In the genomic region with DNA sequence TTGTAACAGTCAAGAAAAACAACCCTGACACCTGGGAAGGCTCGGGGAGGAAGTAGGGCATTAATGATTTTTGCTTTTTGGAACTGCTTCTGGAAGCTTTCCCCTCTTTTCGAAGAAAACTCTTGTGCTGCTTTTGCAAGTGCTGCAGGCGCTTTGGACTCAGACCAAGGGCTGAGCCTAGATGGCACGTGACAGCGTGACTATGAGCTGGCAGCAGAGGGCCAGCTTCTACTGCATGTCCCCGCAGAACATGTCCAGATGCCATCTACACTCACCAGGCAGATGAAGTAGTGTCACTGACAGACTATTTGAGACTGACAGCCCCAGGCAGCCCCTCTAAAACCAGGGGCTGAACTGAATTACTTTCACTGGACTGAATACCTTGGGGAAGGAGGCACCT, we compare ENCODE assay signal across 16 cellular contexts. TPM values are rescaled to one million over a fixed set of nuclear protein-coding genes. Genes with fewer than 3 reads are reported as not detected.
DNase-seq lines count a peak whose midpoint lies in the region; ATAC-seq lines count a peak whose summit lies in the region.
"Had no signal": no experiment of that assay in that cellular context is flagged by ENCODE, and none has a peak within 500 bp of the region (broad histone marks: within the 10 kb centered on the region; RNA-seq: fewer than 3 reads in every experiment).

No MANE protein-coding gene starts in this region.

- DNase-seq in AG20443 (ENCODE audit: low spot score), result peak; percentile 64
- peak; percentile 71 for DNase-seq in NCI-H460 (ENCODE audit: extremely low read depth, low read depth)
- DNase-seq in epidermal melanocyte (ENCODE audit: insufficient read length, low spot score), result peak; percentile 25
- DNase-seq in midbrain (lab: John Stamatoyannopoulos, UW), result peak; percentile 17
- no peak for DNase-seq in NCI-H146 (lab: John Stamatoyannopoulos, UW)
- no peak for DNase-seq in NCI-H2107 treated with DMSO at 0.1 percent for 48 hours (lab: John Stamatoyannopoulos, UW; ENCODE audit: unreplicated experiment)
- DNase-seq: activated gamma-delta T cell, NCI-H446 treated with DMSO at 0.1 percent for 48 hours, SIG-M5 had no signal

- ATAC-seq in HG03139 (IDR thresholded peaks at IDR 0.05; ENCODE audit: unreplicated experiment) (no peak), GM21367 (IDR thresholded peaks at IDR 0.05; ENCODE audit: unreplicated experiment) (no peak)
- ATAC-seq: activated CD4-positive, CD25-positive, alpha-beta regulatory T cell treated with anti-CD3 and anti-CD28 coated beads, Interleukin-2, amount 50 U/mL, for 24 hours had no signal

RNA-seq across cellular contexts. Expression of gene NR0B1, which starts 6.2 kb away (rescaled TPM):
- total RNA-seq in NCI-H460 (2014; rRNA removed; shearing (Covaris generic)), result 76.4 and 90.0 TPM in 2 replicates
- polyA plus RNA-seq in NCI-H460 (2014; cell fraction: nucleus; rRNA removed), result 155 and 166 TPM in 2 replicates

RNA-seq across cellular contexts. Expression of gene MAGEB1, which starts 56.0 kb away (rescaled TPM):
- not detected in 2 replicates for total RNA-seq in NCI-H460 (2014; rRNA removed; shearing (Covaris generic))
- not detected in 2 replicates for polyA plus RNA-seq in NCI-H460 (2014; cell fraction: nucleus; rRNA removed)
- total RNA-seq: cerebellum, pancreas, temporal lobe had no signal
- polyA plus RNA-seq: BJ, pancreas had no signal

Comparison
In these comparisons a context has a peak if more than half of its experiments do, and no peak if none do; other contexts are left out.
1. DNase-seq: peak in AG20443 (single experiment), NCI-H460 (single experiment), epidermal melanocyte (single experiment) and midbrain (single experiment); none in NCI-H146 (single experiment) and NCI-H2107 treated with DMSO at 0.1 percent for 48 hours (single experiment).